9 cellular contexts compared by ENCODE assay signal in genomic region chr12:121787063-121787774, GRCh38. TPM values are rescaled to one million over a fixed set of nuclear protein-coding genes. Genes with fewer than 3 reads are reported as not detected.
A peak's percentile ranks its signal among the peaks of the same experiment; 100 is the strongest.
DNase-seq lines count a peak whose midpoint lies in the region; ATAC-seq lines count a peak whose summit lies in the region.
"Had no signal": no experiment of that assay in that cellular context is flagged by ENCODE, and none has a peak within 500 bp of the region (broad histone marks: within the 10 kb centered on the region; RNA-seq: fewer than 3 reads in every experiment).

No MANE protein-coding gene starts in this region.

- H3K4me1 Mint-ChIP-seq in stimulated activated memory B cell treated with anti-CD40 and anti-IgM and Interleukin-4, amounts not matched to agents 10 μg/mL and 1 μg/mL and 100 μg/mL, for 72 hours, result peaks cover 92% of the 10 kb centered on the region

- no peaks in the 10 kb centered on the region for H3K9me3 ChIP-seq in KOPT-K1 (ENCODE audit: insufficient read depth, low read length, poor library complexity, severe bottlenecking)
- H3K9me3 ChIP-seq: gastrocnemius medialis had no signal

- peak; percentile 50 for DNase-seq in activated CD4-positive, alpha-beta T cell treated with anti-CD3 and anti-CD28 coated beads, Interleukin-2, amount 50 U/mL, for 1 hour
- no peak for DNase-seq in posterior vena cava (ENCODE audit: low spot score)
- DNase-seq in DMS53 treated with DMSO at 0.1 percent for 48 hours (lab: John Stamatoyannopoulos, UW; ENCODE audit: unreplicated experiment), result no peak
- DNase-seq: aorta had no signal

- intact Hi-C loops in posterior vena cava (cut with DNase I), result no loop called here

- no peaks in the 10 kb centered on the region for H3K27me3 Mint-ChIP-seq in stimulated activated memory B cell treated with anti-CD40 and anti-IgM and Interleukin-4, amounts not matched to agents 10 μg/mL and 1 μg/mL and 100 μg/mL, for 72 hours

- peak overlapping the region; percentile 95 for H3K27ac Mint-ChIP-seq in stimulated activated memory B cell treated with anti-CD40 and anti-IgM and Interleukin-4, amounts not matched to agents 10 μg/mL and 1 μg/mL and 100 μg/mL, for 72 hours

- peak overlapping the region; percentile 57 for H3K27ac ChIP-seq in KOPT-K1 (ENCODE audit: low read depth, low read length, poor library complexity, severe bottlenecking)

- H3K4me3 Mint-ChIP-seq in stimulated activated memory B cell treated with anti-CD40 and anti-IgM and Interleukin-4, amounts not matched to agents 10 μg/mL and 1 μg/mL and 100 μg/mL, for 72 hours, result peak overlapping the region; percentile 59

- H3K9me3 Mint-ChIP-seq in stimulated activated memory B cell treated with anti-CD40 and anti-IgM and Interleukin-4, amounts not matched to agents 10 μg/mL and 1 μg/mL and 100 μg/mL, for 72 hours, result no peaks in the 10 kb centered on the region

- peaks cover 54% of the 10 kb centered on the region for H3K36me3 Mint-ChIP-seq in stimulated activated memory B cell treated with anti-CD40 and anti-IgM and Interleukin-4, amounts not matched to agents 10 μg/mL and 1 μg/mL and 100 μg/mL, for 72 hours

- H3K36me3 ChIP-seq in KOPT-K1 (ENCODE audit: insufficient read depth, low read length), result peaks cover 28% of the 10 kb centered on the region
- H3K36me3 ChIP-seq: gastrocnemius medialis had no signal

- peak; percentile 31 for ATAC-seq in esophagus mucosa
- ATAC-seq in stimulated activated memory B cell treated with anti-CD40 and anti-IgM and Interleukin-4, amounts not matched to agents 10 μg/mL and 1 μg/mL and 100 μg/mL, for 72 hours, result no peak
- ATAC-seq in GM21737 (IDR thresholded peaks at IDR 0.05; ENCODE audit: unreplicated experiment), result no peak

RNA-seq across cellular contexts. Expression of gene RHOF, which starts 6.3 kb away (rescaled TPM):
- total RNA-seq in esophagus mucosa, result 5.9 TPM
- total RNA-seq in posterior vena cava, result 10 to 100 TPM in 1 of 2 donors, 1 to 10 TPM in 1; 5.3 to 10.4 TPM

RNA-seq across cellular contexts. Expression of gene SETD1B, which starts 16.6 kb away (rescaled TPM):
- total RNA-seq in esophagus mucosa (16.3 TPM), posterior vena cava (10 to 100 TPM; 20.2 to 20.9 TPM)
